ENCODE assay signal across 9 cellular contexts in genomic region chr10:12252882-12253546, GRCh38. TPM values are rescaled to one million over a fixed set of nuclear protein-coding genes. Genes with fewer than 3 reads are reported as not detected.
A peak's percentile ranks its signal among the peaks of the same experiment; 100 is the strongest.
DNase-seq lines count a peak whose midpoint lies in the region; ATAC-seq and TF ChIP-seq lines count a peak whose summit lies in the region.
"Had no signal": no experiment of that assay in that cellular context is flagged by ENCODE, and none has a peak within 500 bp of the region (broad histone marks: within the 10 kb centered on the region; RNA-seq: fewer than 3 reads in every experiment).

No MANE protein-coding gene starts in this region.

- DNase-seq in DND-41 (peak; percentile 41), RKO (ENCODE audit: low spot score) (peak; percentile 51), iPS DF 6.9 (ENCODE audit: low read depth, low spot score) (peak; percentile 20), omental fat pad (ENCODE audit: low spot score) (no peak), immature natural killer cell (no peak)

- H3K36me3 Mint-ChIP-seq in immature natural killer cell: peaks cover 10 to 24% (median 22%) of the 10 kb centered on the region in 3 donors

- H3K9ac ChIP-seq in DND-41 (ENCODE audit: low read depth, low read length): no peak overlapping the region

- H3K79me2 ChIP-seq in DND-41 (ENCODE audit: insufficient read depth, low read length): no peaks in the 10 kb centered on the region

- no peak overlapping the region for H2AFZ ChIP-seq in DND-41 (ENCODE audit: low read depth, low read length)

- peak; percentile 73 for TF ChIP-seq CTCF in DND-41 (IDR thresholded peaks at IDR 0.05; ENCODE audit: borderline replicate concordance, extremely low read depth, low read length, poor library complexity, severe bottlenecking)
- no peak for TF ChIP-seq CTCF in omental fat pad (IDR thresholded peaks at IDR 0.05)

- no peaks in the 10 kb centered on the region for H4K20me1 ChIP-seq in DND-41 (ENCODE audit: insufficient read depth, low read length)

- no peak overlapping the region for H3K4me2 ChIP-seq in DND-41 (ENCODE audit: insufficient read depth, low read length)

- H3K27ac ChIP-seq in DND-41 (ENCODE audit: low read length): no peak overlapping the region
- H3K27ac ChIP-seq in iPS DF 6.9 (ENCODE audit: low read length): no peak overlapping the region

- no peak overlapping the region for H3K27ac Mint-ChIP-seq in immature natural killer cell
- H3K27ac Mint-ChIP-seq: activated naive CD8-positive, alpha-beta T cell had no signal

- H3K9me3 ChIP-seq in DND-41 (ENCODE audit: insufficient read depth, low read length, severe bottlenecking): no peaks in the 10 kb centered on the region
- H3K9me3 ChIP-seq in iPS DF 6.9 (ENCODE audit: control insufficient read depth, insufficient read depth, low read length): no peaks in the 10 kb centered on the region

- peaks cover 0 to 2% (median 2%) of the 10 kb centered on the region in 3 donors for H3K27me3 Mint-ChIP-seq in immature natural killer cell (ENCODE audit: low read depth in 3 of 3)
- H3K27me3 Mint-ChIP-seq: activated naive CD8-positive, alpha-beta T cell had no signal

- WGBS in iPS DF 6.9 (ENCODE audit: insufficient coverage, insufficient read length): no CpG with 5 or more reads among the region's 13 CpGs

- H3K4me3 ChIP-seq in DND-41 (ENCODE audit: low read depth in 1 of 2, low read length in 2 of 2): no peak overlapping the region
- H3K4me3 ChIP-seq in iPS DF 6.9 (ENCODE audit: low read length): no peak overlapping the region

- H3K27me3 ChIP-seq in DND-41 (ENCODE audit: insufficient read depth, low read length, poor library complexity): no peaks in the 10 kb centered on the region
- no peaks in the 10 kb centered on the region for H3K27me3 ChIP-seq in iPS DF 6.9 (ENCODE audit: control insufficient read depth, insufficient read depth, low read length)

- no peak overlapping the region for H3K4me3 Mint-ChIP-seq in immature natural killer cell
- H3K4me3 Mint-ChIP-seq: activated naive CD8-positive, alpha-beta T cell had no signal

- H3K4me1 ChIP-seq in DND-41 (ENCODE audit: insufficient read depth, low read length) (no peaks in the 10 kb centered on the region), iPS DF 6.9 (ENCODE audit: control insufficient read depth, insufficient read depth, low read length) (no peaks in the 10 kb centered on the region)

- ATAC-seq in DND-41 (ENCODE audit: insufficient read depth, low read depth) (peak; percentile 80), GM21529 (IDR thresholded peaks at IDR 0.05; ENCODE audit: unreplicated experiment) (peak; percentile 62), HG02840 (IDR thresholded peaks at IDR 0.05; ENCODE audit: low FRiP score, unreplicated experiment) (no peak), omental fat pad (ENCODE audit: low FRiP score) (no peak), GM21723 (IDR thresholded peaks at IDR 0.05; ENCODE audit: unreplicated experiment) (no peak)

- H3K4me1 Mint-ChIP-seq in immature natural killer cell: no peaks in the 10 kb centered on the region

- no peaks in the 10 kb centered on the region for H3K9me3 Mint-ChIP-seq in immature natural killer cell

- H3K36me3 ChIP-seq in DND-41 (ENCODE audit: insufficient read depth, low read length) (peaks cover 25% of the 10 kb centered on the region), iPS DF 6.9 (ENCODE audit: control insufficient read depth, insufficient read depth, low read length) (no peaks in the 10 kb centered on the region)

RNA-seq across cellular contexts. Expression of gene CDC123, which starts 57.0 kb away (rescaled TPM):
- total RNA-seq in omental fat pad: 100 to 1,000 TPM in 1 of 4 donors, 10 to 100 TPM in 3; 54.4 to 111 (median 64.2) TPM
- polyA plus RNA-seq in immature natural killer cell: 100 to 1,000 TPM in 2 of 3 donors, 10 to 100 TPM in 1; 79.8 to 149 (median 103) TPM

RNA-seq across cellular contexts. Expression of gene NUDT5, which starts 57.3 kb away (rescaled TPM):
- total RNA-seq in omental fat pad: 10 to 100 TPM; 33.6 to 54.8 (median 45.2) TPM
- polyA plus RNA-seq in immature natural killer cell: 10 to 100 TPM; 58.3 to 69.4 (median 59.6) TPM

Comparison
In these comparisons a context has a peak if more than half of its experiments do, and no peak if none do; other contexts are left out.
1. ATAC-seq: peak in DND-41 (single experiment) and GM21529 (single experiment); none in HG02840 (single experiment), omental fat pad (single experiment) and GM21723 (single experiment).
2. DNase-seq: peak in DND-41 (single experiment), RKO (single experiment) and iPS DF 6.9 (single experiment); none in omental fat pad (single experiment) and immature natural killer cell (0 of 3).